In genomic region chr2:1561793-1562521, GRCh38 we compare ENCODE assay signal across 29 cellular contexts.
A peak's percentile ranks its signal among the peaks of the same experiment; 100 is the strongest.
DNase-seq lines count a peak whose midpoint lies in the region; ATAC-seq and TF ChIP-seq lines count a peak whose summit lies in the region.
"Had no signal": no experiment of that assay in that cellular context is flagged by ENCODE, and none has a peak within 500 bp of the region (broad histone marks: within the 10 kb centered on the region; RNA-seq: fewer than 3 reads in every experiment).

No MANE protein-coding gene starts in this region.

- H2BK12ac ChIP-seq in H9 (ENCODE audit: insufficient read length, low read depth, low read length) = no peak overlapping the region

- no peak overlapping the region for H3K27ac Mint-ChIP-seq in H9
- H3K27ac Mint-ChIP-seq: activated T-helper 17 cell treated with anti-CD3 and anti-CD28 coated beads, Interleukin-2, amount 50 U/mL, for 72 hours; stimulated activated naive CD8-positive, alpha-beta T cell treated with anti-CD3 and anti-CD28 coated beads, Interleukin-15, Interleukin-2, amounts not matched to agents 100 ng/mL and 50 ng/mL, for 24 hours had no signal

- ATAC-seq in heart right ventricle = peak in 7 of 8 donors; percentile 35 to 72 (median 47)
- ATAC-seq in HG03108 (IDR thresholded peaks at IDR 0.05; ENCODE audit: unreplicated experiment) = no peak
- ATAC-seq: activated T-helper 17 cell treated with anti-CD3 and anti-CD28 coated beads, Interleukin-2, amount 50 U/mL, for 72 hours; GM12878; naive thymus-derived CD8-positive, alpha-beta T cell had no signal

- peaks cover 4% of the 10 kb centered on the region for H3F3A ChIP-seq in neural cell (ENCODE audit: insufficient read depth, low read length, poor library complexity, severe bottlenecking)

- H4K91ac ChIP-seq in H9 (ENCODE audit: insufficient read length, low read depth, low read length) = no peak overlapping the region

- no peaks in the 10 kb centered on the region; the same call in 1 of the 2 replicates for H3K27me3 Mint-ChIP-seq in H9 (ENCODE audit: low read depth)
- H3K27me3 Mint-ChIP-seq: activated T-helper 17 cell treated with anti-CD3 and anti-CD28 coated beads, Interleukin-2, amount 50 U/mL, for 72 hours; stimulated activated naive CD8-positive, alpha-beta T cell treated with anti-CD3 and anti-CD28 coated beads, Interleukin-15, Interleukin-2, amounts not matched to agents 100 ng/mL and 50 ng/mL, for 24 hours had no signal

- H2BK120ac ChIP-seq in H9 (ENCODE audit: low read depth, low read length, poor library complexity, severe bottlenecking) = no peak overlapping the region

- H3K4me2 ChIP-seq in H9 (ENCODE audit: insufficient read depth, insufficient read length, low read length) (no peak overlapping the region), neural cell (ENCODE audit: low read length) (no peak overlapping the region)
- H3K4me2 ChIP-seq: BLaER1 had no signal

- H3K9me2 ChIP-seq in neural cell (ENCODE audit: insufficient read depth, low read length) = no peaks in the 10 kb centered on the region

- no peaks in the 10 kb centered on the region for H3K23me2 ChIP-seq in H9 (ENCODE audit: insufficient read length, low read depth, low read length, poor library complexity, severe bottlenecking)

- no peaks in the 10 kb centered on the region for H3K4me1 ChIP-seq in H9 (ENCODE audit: insufficient read depth, low read length)
- H3K4me1 ChIP-seq in heart right ventricle = peaks cover 0 to 35% (median 16%) of the 10 kb centered on the region in 9 donors
- H3K4me1 ChIP-seq: SJSA1, vagina had no signal

- no peak overlapping the region for H2BK15ac ChIP-seq in H9 (ENCODE audit: low read depth, low read length)

- H4K5ac ChIP-seq in H9 (ENCODE audit: insufficient read length, low read depth, low read length) = no peak overlapping the region

- H3K4me3 ChIP-seq in AG10803 (ENCODE audit: low read length) = no peak overlapping the region
- peak overlapping the region in 5 of 10 donors; percentile 3 to 41 (median 24) for H3K4me3 ChIP-seq in heart right ventricle
- no peak overlapping the region for H3K4me3 ChIP-seq in neural cell (ENCODE audit: low read length)
- H3K4me3 ChIP-seq: BLaER1, GM12878, lung, ovary, SJSA1, vagina had no signal

- no peak overlapping the region for H3K4ac ChIP-seq in H9 (ENCODE audit: low read depth, low read length)

- no CpG with 5 or more reads among the region's 29 CpGs for WGBS in H9 (ENCODE audit: extremely low coverage, insufficient read length, low lambda C conversion rate)
- 63 to 69% methylated on average over 29 of the region's 29 CpGs for WGBS in heart right ventricle, 2 donors

- no peak overlapping the region for H3K27ac ChIP-seq in H9 (ENCODE audit: insufficient read length, low read depth, low read length)
- H3K27ac ChIP-seq in heart right ventricle = peak overlapping the region in 6 of 10 donors; percentile 19 to 73 (median 54)
- H3K27ac ChIP-seq in neural cell (ENCODE audit: low read length) = no peak overlapping the region
- H3K27ac ChIP-seq: BLaER1, brain microvascular endothelial cell, ovary, SJSA1, vagina had no signal

- H3K36me3 ChIP-seq in heart right ventricle (no peaks in the 10 kb centered on the region), neural cell (ENCODE audit: insufficient read depth, low read length) (no peaks in the 10 kb centered on the region)
- H3K36me3 ChIP-seq: BLaER1, brain microvascular endothelial cell, ovary, SJSA1, vagina had no signal

- no peaks in the 10 kb centered on the region for H3K79me1 ChIP-seq in H9 (ENCODE audit: insufficient read depth, low read depth, low read length, poor library complexity, severe bottlenecking)

- H3K36me3 Mint-ChIP-seq in H9 (ENCODE audit: insufficient read depth in 1 of 3, low read depth in 3 of 3) = peaks cover 0 to 3% (median 0%) of the 10 kb centered on the region in 3 experiments; a peak in 1 of 7 replicates
- H3K36me3 Mint-ChIP-seq: naive thymus-derived CD8-positive, alpha-beta T cell had no signal

- H3T11ph ChIP-seq in H9 (ENCODE audit: low read length) = no peak overlapping the region

- TF ChIP-seq RAD21 in neural cell (conservative IDR thresholded peaks at IDR 0.05) = no peak

- intact Hi-C loops in heart right ventricle (cut with DNase I) = no loop called here

- no peaks in the 10 kb centered on the region for H3K27me3 ChIP-seq in H9 (ENCODE audit: insufficient read depth, low read length)
- H3K27me3 ChIP-seq in heart right ventricle = peaks cover 0 to 13% (median 0%) of the 10 kb centered on the region in 7 donors
- no peaks in the 10 kb centered on the region for H3K27me3 ChIP-seq in neural cell (ENCODE audit: insufficient read depth, low read depth, low read length)
- H3K27me3 ChIP-seq: BLaER1, brain microvascular endothelial cell, ovary, SJSA1, vagina had no signal

- H4K8ac ChIP-seq in H9 (replicated peaks; ENCODE audit: insufficient read length, low read depth, low read length) = no peak overlapping the region

- H2BK20ac ChIP-seq in H9 (ENCODE audit: low read depth, low read length, poor library complexity, severe bottlenecking) = no peak overlapping the region

- no peaks in the 10 kb centered on the region; a peak in 1 of 5 replicates for H3K9me3 Mint-ChIP-seq in H9
- H3K9me3 Mint-ChIP-seq: activated T-helper 17 cell treated with anti-CD3 and anti-CD28 coated beads, Interleukin-2, amount 50 U/mL, for 72 hours; stimulated activated naive CD8-positive, alpha-beta T cell treated with anti-CD3 and anti-CD28 coated beads, Interleukin-15, Interleukin-2, amounts not matched to agents 100 ng/mL and 50 ng/mL, for 24 hours had no signal

- peak; percentile 45 for DNase-seq in AG10803 (ENCODE audit: low read depth)
- peak; percentile 22 for DNase-seq in H9
- DNase-seq in heart right ventricle = peak in 1 of 2 donors; percentile 47
- DNase-seq in NCI-H2227 treated with DMSO at 0.1 percent for 48 hours (lab: John Stamatoyannopoulos, UW) = no peak
- DNase-seq in NCI-H146 (lab: John Stamatoyannopoulos, UW) = no peak
- no peak for DNase-seq in cerebellar nuclear complex (lab: John Stamatoyannopoulos, UW)
- DNase-seq: ACHN; activated CD4-positive, alpha-beta T cell treated with anti-CD3 and anti-CD28 coated beads for 48 hours; activated naive CD4-positive, alpha-beta T cell treated with anti-CD3 and anti-CD28 coated beads, Interleukin-2, amount 50 U/mL, for 16 hours; amniotic stem cell; brain microvascular endothelial cell; DMS 273 treated with DMSO at 0.1 percent for 48 hours; EL; kidney; naive thymus-derived CD8-positive, alpha-beta T cell; NCI-H1694; ovary; stimulated activated CD4-positive, alpha-beta T cell treated with anti-CD3 and anti-CD28 coated beads, Interleukin-2, amount 100 ng/mL, for 24 hours; stimulated activated CD8-positive, alpha-beta memory T cell treated with anti-CD3 and anti-CD28 coated beads, Interleukin-4, amount 100 ng/mL, for 48 hours; T-helper 9 cell had no signal

- no peak overlapping the region for H3K23ac ChIP-seq in H9 (ENCODE audit: insufficient read length, low read depth, low read length)

- no peak overlapping the region for H2AK5ac ChIP-seq in H9 (ENCODE audit: insufficient read length, low read length)

- H2AFZ ChIP-seq in H9 (ENCODE audit: low read length) = no peak overlapping the region
- no peak overlapping the region for H2AFZ ChIP-seq in neural cell (ENCODE audit: low read depth, low read length)

- no peak overlapping the region for H3K18ac ChIP-seq in H9 (ENCODE audit: insufficient read length, low read depth, low read length)

- H3K9ac ChIP-seq in H9 (ENCODE audit: extremely low read depth, insufficient read length, low read length) (no peak overlapping the region), neural cell (ENCODE audit: low read length) (no peak overlapping the region)
- H3K9ac ChIP-seq: BLaER1 had no signal

- H3K14ac ChIP-seq in H9 (ENCODE audit: insufficient read depth, low read length) = no peak overlapping the region

- H3K4me1 Mint-ChIP-seq in H9 = peaks cover 0 to 15% of the 10 kb centered on the region in 2 experiments; a peak in 3 of 4 replicates

- H3K4me3 Mint-ChIP-seq in H9 = no peak overlapping the region
- H3K4me3 Mint-ChIP-seq: activated T-helper 17 cell treated with anti-CD3 and anti-CD28 coated beads, Interleukin-2, amount 50 U/mL, for 72 hours; naive thymus-derived CD8-positive, alpha-beta T cell; stimulated activated naive CD8-positive, alpha-beta T cell treated with anti-CD3 and anti-CD28 coated beads, Interleukin-15, Interleukin-2, amounts not matched to agents 100 ng/mL and 50 ng/mL, for 24 hours had no signal

- H4K20me1 ChIP-seq in H9 (ENCODE audit: control insufficient read depth, insufficient read depth, insufficient read length) = no peaks in the 10 kb centered on the region
- no peaks in the 10 kb centered on the region for H4K20me1 ChIP-seq in neural cell (ENCODE audit: insufficient read depth)

- no peak for TF ChIP-seq EP300 in neural cell (conservative IDR thresholded peaks at IDR 0.05; ENCODE audit: poor library complexity, severe bottlenecking)

- H3K79me2 ChIP-seq in H9 (ENCODE audit: insufficient read depth, low read length) (no peaks in the 10 kb centered on the region), neural cell (replicated peaks; ENCODE audit: insufficient read depth, low read length) (no peaks in the 10 kb centered on the region)

- H2BK5ac ChIP-seq in H9 (ENCODE audit: insufficient read length, low read length) = no peak overlapping the region

- H3K56ac ChIP-seq in H9 (ENCODE audit: insufficient read length, low read depth, low read length) = no peak overlapping the region

- TF ChIP-seq CTCF in AG10803 (conservative IDR thresholded peaks at IDR 0.05; ENCODE audit: low read length) = no peak
- no peak for TF ChIP-seq CTCF in H9 (conservative IDR thresholded peaks at IDR 0.05)
- no peak for TF ChIP-seq CTCF in heart right ventricle (IDR thresholded peaks at IDR 0.05)
- TF ChIP-seq CTCF in neural cell (IDR thresholded peaks at IDR 0.05; ENCODE audit: poor library complexity, severe bottlenecking) = no peak

- no peaks in the 10 kb centered on the region for H3K9me3 ChIP-seq in H9 (ENCODE audit: control insufficient read depth, low read depth, low read length)
- H3K9me3 ChIP-seq in heart right ventricle = no peaks in the 10 kb centered on the region
- H3K9me3 ChIP-seq in neural cell (ENCODE audit: low read length) = no peaks in the 10 kb centered on the region
- H3K9me3 ChIP-seq: ovary, SJSA1, vagina had no signal

TF ChIP-seq in neural cell, 6 proteins besides CTCF, POLR2A, EP300 and RAD21 (continues in another document):
- TF ChIP-seq SMC3 (conservative IDR thresholded peaks at IDR 0.05; ENCODE audit: poor library complexity) = peak; percentile 21

Comparison
In these comparisons a context has a peak if more than half of its experiments do, and no peak if none do; other contexts are left out.
1. DNase-seq: peak in AG10803 (single experiment) and H9 (single experiment); none in NCI-H2227 treated with DMSO at 0.1 percent for 48 hours (single experiment), NCI-H146 (single experiment) and cerebellar nuclear complex (0 of 2).
2. H3K27ac ChIP-seq: peak in heart right ventricle (6 of 10); none in H9 (single experiment) and neural cell (single experiment).